Comparison of ENCODE assay signal across 1 cellular context in the genomic region with DNA sequence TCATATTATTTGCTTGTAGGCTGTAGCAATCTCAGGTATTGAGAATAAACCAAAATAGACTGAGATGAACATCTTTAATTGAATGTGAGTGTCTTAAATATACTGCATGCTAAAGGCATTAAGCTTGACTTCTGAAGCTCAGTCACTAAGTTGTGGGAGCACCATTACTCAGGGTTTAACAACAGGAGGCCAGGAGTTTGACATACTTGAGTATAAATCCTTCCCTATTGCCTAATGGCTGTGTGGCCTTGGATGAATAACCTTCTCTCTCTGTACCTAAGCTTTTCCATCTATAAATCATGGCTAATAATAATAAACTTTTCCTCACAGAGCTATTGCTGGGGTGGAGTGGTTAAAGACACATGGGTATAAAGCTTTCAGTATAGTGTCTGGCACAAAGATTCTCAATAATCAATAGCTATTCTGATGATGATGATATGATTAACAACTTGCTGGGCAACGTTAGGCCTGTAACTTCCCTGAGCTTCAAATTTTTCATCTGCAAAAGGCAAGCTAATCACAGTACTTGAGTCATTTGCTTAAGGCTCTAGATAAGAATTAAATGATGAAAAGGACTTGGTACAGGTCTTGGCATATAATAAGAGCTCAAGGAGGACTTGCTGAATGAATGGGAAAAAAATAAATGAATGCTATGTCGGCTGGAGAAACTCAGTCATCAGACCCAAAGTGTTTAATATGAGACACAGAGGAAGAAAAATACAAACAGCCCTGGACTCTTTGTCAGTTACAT.
TF ChIP-seq lines count a peak whose summit lies in the region.

No MANE protein-coding gene starts in this region.

TF ChIP-seq in WTC11, 78 proteins besides CTCF, POLR2A, EP300 and RAD21 (continued from another document):
- TF ChIP-seq, protein P1, sequence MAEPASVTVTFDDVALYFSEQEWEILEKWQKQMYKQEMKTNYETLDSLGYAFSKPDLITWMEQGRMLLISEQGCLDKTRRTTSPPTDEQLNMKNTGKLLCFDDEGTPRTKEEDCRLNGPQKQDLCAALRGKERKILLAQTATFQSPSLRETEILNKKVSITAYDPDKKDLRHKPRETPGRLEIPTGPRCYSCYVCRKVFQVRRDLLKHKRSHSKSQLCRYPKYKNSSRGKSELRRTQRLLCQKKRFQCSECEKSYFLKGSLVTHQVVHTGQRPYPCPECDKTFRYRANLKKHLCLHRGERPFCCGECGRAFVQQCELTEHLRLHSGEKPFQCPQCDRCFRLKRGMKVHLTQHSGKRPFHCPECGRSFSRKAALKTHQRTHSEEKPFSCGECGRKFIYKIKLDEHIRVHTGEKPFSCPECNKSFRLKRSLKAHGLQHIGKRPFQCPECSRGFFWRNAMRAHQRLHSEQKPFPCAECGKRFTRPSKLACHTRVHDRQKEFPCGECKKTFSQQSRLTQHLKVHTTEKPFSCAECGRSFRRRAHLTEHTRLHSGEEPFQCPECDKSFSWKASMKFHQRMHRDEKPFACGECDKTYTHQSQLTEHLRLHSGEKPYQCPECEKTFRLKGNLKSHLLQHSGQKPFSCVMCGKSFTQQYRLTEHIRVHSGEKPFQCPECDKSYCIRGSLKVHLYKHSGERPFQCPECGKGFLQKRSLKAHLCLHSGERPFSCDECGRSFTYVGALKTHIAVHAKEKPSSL (CRISPR knock-in tag; conservative IDR thresholded peaks at IDR 0.05), result no peak
- no peak for TF ChIP-seq IRF2 (CRISPR knock-in tag; IDR thresholded peaks at IDR 0.05; ENCODE audit: borderline replicate concordance, low read depth)
- TF ChIP-seq, protein P2, sequence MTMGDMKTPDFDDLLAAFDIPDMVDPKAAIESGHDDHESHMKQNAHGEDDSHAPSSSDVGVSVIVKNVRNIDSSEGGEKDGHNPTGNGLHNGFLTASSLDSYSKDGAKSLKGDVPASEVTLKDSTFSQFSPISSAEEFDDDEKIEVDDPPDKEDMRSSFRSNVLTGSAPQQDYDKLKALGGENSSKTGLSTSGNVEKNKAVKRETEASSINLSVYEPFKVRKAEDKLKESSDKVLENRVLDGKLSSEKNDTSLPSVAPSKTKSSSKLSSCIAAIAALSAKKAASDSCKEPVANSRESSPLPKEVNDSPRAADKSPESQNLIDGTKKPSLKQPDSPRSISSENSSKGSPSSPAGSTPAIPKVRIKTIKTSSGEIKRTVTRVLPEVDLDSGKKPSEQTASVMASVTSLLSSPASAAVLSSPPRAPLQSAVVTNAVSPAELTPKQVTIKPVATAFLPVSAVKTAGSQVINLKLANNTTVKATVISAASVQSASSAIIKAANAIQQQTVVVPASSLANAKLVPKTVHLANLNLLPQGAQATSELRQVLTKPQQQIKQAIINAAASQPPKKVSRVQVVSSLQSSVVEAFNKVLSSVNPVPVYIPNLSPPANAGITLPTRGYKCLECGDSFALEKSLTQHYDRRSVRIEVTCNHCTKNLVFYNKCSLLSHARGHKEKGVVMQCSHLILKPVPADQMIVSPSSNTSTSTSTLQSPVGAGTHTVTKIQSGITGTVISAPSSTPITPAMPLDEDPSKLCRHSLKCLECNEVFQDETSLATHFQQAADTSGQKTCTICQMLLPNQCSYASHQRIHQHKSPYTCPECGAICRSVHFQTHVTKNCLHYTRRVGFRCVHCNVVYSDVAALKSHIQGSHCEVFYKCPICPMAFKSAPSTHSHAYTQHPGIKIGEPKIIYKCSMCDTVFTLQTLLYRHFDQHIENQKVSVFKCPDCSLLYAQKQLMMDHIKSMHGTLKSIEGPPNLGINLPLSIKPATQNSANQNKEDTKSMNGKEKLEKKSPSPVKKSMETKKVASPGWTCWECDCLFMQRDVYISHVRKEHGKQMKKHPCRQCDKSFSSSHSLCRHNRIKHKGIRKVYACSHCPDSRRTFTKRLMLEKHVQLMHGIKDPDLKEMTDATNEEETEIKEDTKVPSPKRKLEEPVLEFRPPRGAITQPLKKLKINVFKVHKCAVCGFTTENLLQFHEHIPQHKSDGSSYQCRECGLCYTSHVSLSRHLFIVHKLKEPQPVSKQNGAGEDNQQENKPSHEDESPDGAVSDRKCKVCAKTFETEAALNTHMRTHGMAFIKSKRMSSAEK (CRISPR knock-in tag; IDR thresholded peaks at IDR 0.05; ENCODE audit: borderline replicate concordance), result no peak
- TF ChIP-seq, protein P3, sequence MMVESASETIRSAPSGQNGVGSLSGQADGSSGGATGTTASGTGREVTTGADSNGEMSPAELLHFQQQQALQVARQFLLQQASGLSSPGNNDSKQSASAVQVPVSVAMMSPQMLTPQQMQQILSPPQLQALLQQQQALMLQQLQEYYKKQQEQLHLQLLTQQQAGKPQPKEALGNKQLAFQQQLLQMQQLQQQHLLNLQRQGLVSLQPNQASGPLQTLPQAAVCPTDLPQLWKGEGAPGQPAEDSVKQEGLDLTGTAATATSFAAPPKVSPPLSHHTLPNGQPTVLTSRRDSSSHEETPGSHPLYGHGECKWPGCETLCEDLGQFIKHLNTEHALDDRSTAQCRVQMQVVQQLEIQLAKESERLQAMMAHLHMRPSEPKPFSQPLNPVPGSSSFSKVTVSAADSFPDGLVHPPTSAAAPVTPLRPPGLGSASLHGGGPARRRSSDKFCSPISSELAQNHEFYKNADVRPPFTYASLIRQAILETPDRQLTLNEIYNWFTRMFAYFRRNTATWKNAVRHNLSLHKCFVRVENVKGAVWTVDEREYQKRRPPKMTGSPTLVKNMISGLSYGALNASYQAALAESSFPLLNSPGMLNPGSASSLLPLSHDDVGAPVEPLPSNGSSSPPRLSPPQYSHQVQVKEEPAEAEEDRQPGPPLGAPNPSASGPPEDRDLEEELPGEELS (CRISPR knock-in tag; IDR thresholded peaks at IDR 0.05), result no peak
- TF ChIP-seq, protein P4, sequence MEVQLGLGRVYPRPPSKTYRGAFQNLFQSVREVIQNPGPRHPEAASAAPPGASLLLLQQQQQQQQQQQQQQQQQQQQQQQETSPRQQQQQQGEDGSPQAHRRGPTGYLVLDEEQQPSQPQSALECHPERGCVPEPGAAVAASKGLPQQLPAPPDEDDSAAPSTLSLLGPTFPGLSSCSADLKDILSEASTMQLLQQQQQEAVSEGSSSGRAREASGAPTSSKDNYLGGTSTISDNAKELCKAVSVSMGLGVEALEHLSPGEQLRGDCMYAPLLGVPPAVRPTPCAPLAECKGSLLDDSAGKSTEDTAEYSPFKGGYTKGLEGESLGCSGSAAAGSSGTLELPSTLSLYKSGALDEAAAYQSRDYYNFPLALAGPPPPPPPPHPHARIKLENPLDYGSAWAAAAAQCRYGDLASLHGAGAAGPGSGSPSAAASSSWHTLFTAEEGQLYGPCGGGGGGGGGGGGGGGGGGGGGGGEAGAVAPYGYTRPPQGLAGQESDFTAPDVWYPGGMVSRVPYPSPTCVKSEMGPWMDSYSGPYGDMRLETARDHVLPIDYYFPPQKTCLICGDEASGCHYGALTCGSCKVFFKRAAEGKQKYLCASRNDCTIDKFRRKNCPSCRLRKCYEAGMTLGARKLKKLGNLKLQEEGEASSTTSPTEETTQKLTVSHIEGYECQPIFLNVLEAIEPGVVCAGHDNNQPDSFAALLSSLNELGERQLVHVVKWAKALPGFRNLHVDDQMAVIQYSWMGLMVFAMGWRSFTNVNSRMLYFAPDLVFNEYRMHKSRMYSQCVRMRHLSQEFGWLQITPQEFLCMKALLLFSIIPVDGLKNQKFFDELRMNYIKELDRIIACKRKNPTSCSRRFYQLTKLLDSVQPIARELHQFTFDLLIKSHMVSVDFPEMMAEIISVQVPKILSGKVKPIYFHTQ (CRISPR knock-in tag; IDR thresholded peaks at IDR 0.05), result no peak
- no peak for TF ChIP-seq SOX15 (CRISPR knock-in tag; IDR thresholded peaks at IDR 0.05)
- TF ChIP-seq, protein P5, sequence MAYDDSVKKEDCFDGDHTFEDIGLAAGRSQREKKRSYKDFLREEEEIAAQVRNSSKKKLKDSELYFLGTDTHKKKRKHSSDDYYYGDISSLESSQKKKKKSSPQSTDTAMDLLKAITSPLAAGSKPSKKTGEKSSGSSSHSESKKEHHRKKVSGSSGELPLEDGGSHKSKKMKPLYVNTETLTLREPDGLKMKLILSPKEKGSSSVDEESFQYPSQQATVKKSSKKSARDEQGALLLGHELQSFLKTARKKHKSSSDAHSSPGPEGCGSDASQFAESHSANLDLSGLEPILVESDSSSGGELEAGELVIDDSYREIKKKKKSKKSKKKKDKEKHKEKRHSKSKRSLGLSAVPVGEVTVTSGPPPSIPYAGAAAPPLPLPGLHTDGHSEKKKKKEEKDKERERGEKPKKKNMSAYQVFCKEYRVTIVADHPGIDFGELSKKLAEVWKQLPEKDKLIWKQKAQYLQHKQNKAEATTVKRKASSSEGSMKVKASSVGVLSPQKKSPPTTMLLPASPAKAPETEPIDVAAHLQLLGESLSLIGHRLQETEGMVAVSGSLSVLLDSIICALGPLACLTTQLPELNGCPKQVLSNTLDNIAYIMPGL (CRISPR knock-in tag; IDR thresholded peaks at IDR 0.05), result no peak
- no peak for TF ChIP-seq ZNF219 (CRISPR knock-in tag; IDR thresholded peaks at IDR 0.05; ENCODE audit: borderline replicate concordance)
- TF ChIP-seq, protein P6, sequence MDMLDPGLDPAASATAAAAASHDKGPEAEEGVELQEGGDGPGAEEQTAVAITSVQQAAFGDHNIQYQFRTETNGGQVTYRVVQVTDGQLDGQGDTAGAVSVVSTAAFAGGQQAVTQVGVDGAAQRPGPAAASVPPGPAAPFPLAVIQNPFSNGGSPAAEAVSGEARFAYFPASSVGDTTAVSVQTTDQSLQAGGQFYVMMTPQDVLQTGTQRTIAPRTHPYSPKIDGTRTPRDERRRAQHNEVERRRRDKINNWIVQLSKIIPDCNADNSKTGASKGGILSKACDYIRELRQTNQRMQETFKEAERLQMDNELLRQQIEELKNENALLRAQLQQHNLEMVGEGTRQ (CRISPR knock-in tag; IDR thresholded peaks at IDR 0.05), result no peak
- TF ChIP-seq ZNF263 (CRISPR knock-in tag; IDR thresholded peaks at IDR 0.05; ENCODE audit: low read depth), result no peak
- no peak for TF ChIP-seq CREB1 (CRISPR knock-in tag; IDR thresholded peaks at IDR 0.05)
- no peak for TF ChIP-seq FOXP1 (CRISPR knock-in tag; IDR thresholded peaks at IDR 0.05; ENCODE audit: borderline replicate concordance)
- TF ChIP-seq HMGA2 (CRISPR knock-in tag; IDR thresholded peaks at IDR 0.05), result no peak
- no peak for TF ChIP-seq SP1 (CRISPR knock-in tag; conservative IDR thresholded peaks at IDR 0.05)
- no peak for TF ChIP-seq GRHL2 (CRISPR knock-in tag; IDR thresholded peaks at IDR 0.05; ENCODE audit: insufficient replicate concordance, severe bottlenecking)
- TF ChIP-seq ZNF121 (CRISPR knock-in tag; IDR thresholded peaks at IDR 0.05), result no peak
- TF ChIP-seq, protein P7, sequence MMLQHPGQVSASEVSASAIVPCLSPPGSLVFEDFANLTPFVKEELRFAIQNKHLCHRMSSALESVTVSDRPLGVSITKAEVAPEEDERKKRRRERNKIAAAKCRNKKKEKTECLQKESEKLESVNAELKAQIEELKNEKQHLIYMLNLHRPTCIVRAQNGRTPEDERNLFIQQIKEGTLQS (CRISPR knock-in tag; conservative IDR thresholded peaks at IDR 0.05), result no peak
TF ChIP-seq in WTC11: peak in this region for 0.
